Comparison of ENCODE assay signal across 16 cellular contexts in the genomic region with DNA sequence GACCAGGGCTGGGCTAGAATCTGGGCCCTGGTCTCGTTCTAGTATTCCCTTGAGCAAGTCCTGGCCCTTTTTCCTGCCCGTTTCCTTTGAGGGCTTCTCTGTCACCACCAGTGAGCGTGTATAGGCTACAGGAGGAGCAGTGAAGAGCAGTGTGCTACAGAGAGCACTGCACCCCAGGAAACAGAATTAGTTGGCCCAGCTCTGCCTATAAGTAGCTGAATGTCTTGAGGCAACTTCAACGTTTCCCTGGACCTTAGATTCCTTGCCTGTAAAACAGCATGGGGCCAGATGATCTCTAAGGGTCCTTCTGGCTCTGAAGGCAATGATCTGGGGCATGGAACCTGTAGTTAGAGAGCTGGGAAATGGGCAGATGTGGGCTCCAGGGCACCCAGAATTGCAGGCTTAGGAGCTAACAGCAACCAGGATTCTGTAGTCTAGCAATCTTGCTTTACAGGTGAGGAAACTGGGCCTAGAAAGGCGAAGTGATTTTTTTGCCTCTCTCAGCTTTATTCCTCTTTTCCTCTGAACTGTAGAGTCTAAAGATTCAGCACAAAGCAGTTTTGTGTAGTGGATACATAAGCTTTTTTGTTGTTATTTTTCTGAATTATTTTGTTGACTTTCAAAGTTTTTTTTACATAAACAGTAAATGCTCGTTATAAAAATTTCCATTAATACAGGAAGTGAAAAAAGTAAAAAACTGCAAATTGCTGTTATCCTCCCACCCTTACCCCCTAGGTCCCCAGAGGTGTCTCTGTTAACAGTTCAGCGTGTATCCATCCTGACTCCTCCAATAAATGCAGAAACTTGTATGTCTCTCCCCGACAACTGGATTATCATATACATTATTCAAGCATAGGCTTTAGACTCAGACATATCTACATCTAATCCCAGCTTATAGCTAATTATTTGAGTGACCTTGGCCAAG. TPM values are rescaled to one million over a fixed set of nuclear protein-coding genes. Genes with fewer than 3 reads are reported as not detected.
DNase-seq lines count a peak whose midpoint lies in the region; ATAC-seq and TF ChIP-seq lines count a peak whose summit lies in the region.
"Had no signal": no experiment of that assay in that cellular context is flagged by ENCODE, and none has a peak within 500 bp of the region (broad histone marks: within the 10 kb centered on the region; RNA-seq: fewer than 3 reads in every experiment).

No MANE protein-coding gene starts in this region.

- no peak for TF ChIP-seq EP300 in gastroesophageal sphincter (IDR thresholded peaks at IDR 0.05)

- TF ChIP-seq CTCF in HEK293 (tag by site-specific recombination; IDR thresholded peaks at IDR 0.05): no peak
- no peak for TF ChIP-seq CTCF in colonic mucosa (IDR thresholded peaks at IDR 0.05)
- TF ChIP-seq CTCF in spleen (IDR thresholded peaks at IDR 0.05 in 8 of 11, conservative IDR thresholded peaks at IDR 0.05 in 3 of 11): no peak
- no peak for TF ChIP-seq CTCF in BE2C (IDR thresholded peaks at IDR 0.05; ENCODE audit: low read depth, low read length)
- TF ChIP-seq CTCF in gastroesophageal sphincter (IDR thresholded peaks at IDR 0.05): no peak

- 0 out of 2 replicates have a peak, but pooled peaks cover 5% of the 10 kb centered on the region for H3K4me1 ChIP-seq in HEK293 (ENCODE audit: control insufficient read depth, insufficient read depth, low read length)
- no peaks in the 10 kb centered on the region for H3K4me1 ChIP-seq in colonic mucosa
- peaks cover 8 to 59% (median 42%) of the 10 kb centered on the region in 6 donors for H3K4me1 ChIP-seq in spleen
- no peaks in the 10 kb centered on the region for H3K4me1 ChIP-seq in BE2C
- H3K4me1 ChIP-seq in gastroesophageal sphincter: peaks cover 0 to 25% (median 16%) of the 10 kb centered on the region in 3 donors

- no peak overlapping the region for H3K9ac ChIP-seq in colonic mucosa (ENCODE audit: low read depth in 2 of 2, low read length in 2 of 2)

- no peak overlapping the region for H3K4me3 ChIP-seq in HEK293 (ENCODE audit: low read depth, low read length)
- no peak overlapping the region for H3K4me3 ChIP-seq in colonic mucosa
- H3K4me3 ChIP-seq in spleen: no peak overlapping the region
- no peak overlapping the region for H3K4me3 ChIP-seq in BE2C (ENCODE audit: low read depth, low read length)
- no peak overlapping the region for H3K4me3 ChIP-seq in gastroesophageal sphincter
- H3K4me3 ChIP-seq: SJSA1 had no signal

- POLR2A ChIA-PET in HEK293 (lab: Yijun Ruan, JAX): interaction anchor here (1.3 kb wide), 1 partner anchor 18 kb away, joined by 4 read pairs; the partner anchor contains the start of gene CDC27

- H3K36me3 ChIP-seq in HEK293 (ENCODE audit: control insufficient read depth in 2 of 2, insufficient read depth in 1 of 2, low read length in 2 of 2) (no peaks in the 10 kb centered on the region), colonic mucosa (no peaks in the 10 kb centered on the region), spleen (no peaks in the 10 kb centered on the region), BE2C (no peaks in the 10 kb centered on the region), gastroesophageal sphincter (no peaks in the 10 kb centered on the region)
- H3K36me3 ChIP-seq: SJSA1 had no signal

- intact Hi-C loops in colonic mucosa (cut with DNase I) (no loop called here), spleen (cut with DNase I; ENCODE audit: low total_unique reads) (no loop called here)

- H3K27ac ChIP-seq in HEK293 (ENCODE audit: extremely low read depth, low read depth, low read length) (no peak overlapping the region), colonic mucosa (no peak overlapping the region), spleen (peak overlapping the region in 5 of 8 donors; percentile 11 to 94 (median 88)), gastroesophageal sphincter (no peak overlapping the region)
- H3K27ac ChIP-seq: SJSA1 had no signal

- DNase-seq in activated effector memory CD4-positive, alpha-beta T cell treated with anti-CD3 and anti-CD28 coated beads, Interleukin-2, amount 50 U/mL, for 16 hours: peak; percentile 36
- no peak for DNase-seq in activated effector memory CD4-positive, alpha-beta T cell treated with Interleukin-2 at 50 U/mL for 16 hours
- DNase-seq in colonic mucosa (peak; percentile 4), spleen (no peak), BE2C (no peak), OCI-M2 (lab: John Stamatoyannopoulos, UW; ENCODE audit: unreplicated experiment) (no peak)
- DNase-seq: activated CD4-positive, alpha-beta T cell treated with anti-CD3 and anti-CD28 coated beads, Interleukin-2, amount 50 U/mL, for 4 hours; activated T-cell treated with anti-CD3 and anti-CD28 coated beads, Interleukin-2, amount 50 U/mL, for 72 hours; DMS 273 treated with DMSO at 0.1 percent for 48 hours; foreskin melanocyte; NCI-H2029; NCI-H510A; OCI-M1 had no signal

- H3K9me3 ChIP-seq in HEK293 (ENCODE audit: control insufficient read depth, insufficient read depth, low read depth, low read length) (no peaks in the 10 kb centered on the region), colonic mucosa (no peaks in the 10 kb centered on the region), spleen (no peaks in the 10 kb centered on the region), BE2C (no peaks in the 10 kb centered on the region), gastroesophageal sphincter (no peaks in the 10 kb centered on the region)
- H3K9me3 ChIP-seq: SJSA1 had no signal

- 69 to 82% (median 74%) methylated on average over 8 of the region's 8 CpGs for WGBS in spleen, 5 donors
- WGBS in gastroesophageal sphincter (ENCODE audit: low coverage in 1 of 2), 2 donors: 78 to 93% methylated on average over 7 to 8 of the region's 8 CpGs

- ATAC-seq in gastroesophageal sphincter: no peak
- ATAC-seq: activated T-cell treated with anti-CD3 and anti-CD28 coated beads, Interleukin-2, amount 50 U/mL, for 72 hours had no signal

- TF ChIP-seq POLR2A in spleen (IDR thresholded peaks at IDR 0.05): no peak
- TF ChIP-seq POLR2A in gastroesophageal sphincter (IDR thresholded peaks at IDR 0.05): no peak

- H3K27me3 ChIP-seq in colonic mucosa: no peaks in the 10 kb centered on the region
- no peaks in the 10 kb centered on the region for H3K27me3 ChIP-seq in spleen (replicated peaks in 1 of 7)
- no peaks in the 10 kb centered on the region for H3K27me3 ChIP-seq in BE2C
- H3K27me3 ChIP-seq in gastroesophageal sphincter: no peaks in the 10 kb centered on the region
- H3K27me3 ChIP-seq: SJSA1 had no signal

- CTCF ChIA-PET in HEK293 (lab: Yijun Ruan, JAX): interaction anchor here (1.2 kb wide), 1 partner anchor 23 kb away, joined by 4 read pairs; no protein-coding TSS in a partner anchor

TF ChIP-seq in HEK293, 187 proteins besides CTCF, POLR2A, EP300 and RAD21 (continues in another document):
- no peak for TF ChIP-seq ZNF426 (tag by site-specific recombination; IDR thresholded peaks at IDR 0.05)
- 0 out of 2 replicates have a peak, but pooled peaks have one; percentile 26 for TF ChIP-seq ZNF335 (tag by site-specific recombination; conservative IDR thresholded peaks at IDR 0.05)
- TF ChIP-seq ZNF175 (tag by site-specific recombination; IDR thresholded peaks at IDR 0.05): no peak
- no peak for TF ChIP-seq ZNF76 (tag by site-specific recombination; IDR thresholded peaks at IDR 0.05; ENCODE audit: borderline replicate concordance, low read depth)
- no peak for TF ChIP-seq ZNF274 (IDR thresholded peaks at IDR 0.05; ENCODE audit: low read length)
- no peak for TF ChIP-seq ZNF274 (tag by site-specific recombination; IDR thresholded peaks at IDR 0.05; ENCODE audit: borderline replicate concordance)
- no peak for TF ChIP-seq YY2 (tag by site-specific recombination; IDR thresholded peaks at IDR 0.05)
- TF ChIP-seq ZNF433 (tag by site-specific recombination; IDR thresholded peaks at IDR 0.05; ENCODE audit: low read depth): no peak
- no peak for TF ChIP-seq KLF16 (tag by site-specific recombination; IDR thresholded peaks at IDR 0.05)
- TF ChIP-seq, protein P1, sequence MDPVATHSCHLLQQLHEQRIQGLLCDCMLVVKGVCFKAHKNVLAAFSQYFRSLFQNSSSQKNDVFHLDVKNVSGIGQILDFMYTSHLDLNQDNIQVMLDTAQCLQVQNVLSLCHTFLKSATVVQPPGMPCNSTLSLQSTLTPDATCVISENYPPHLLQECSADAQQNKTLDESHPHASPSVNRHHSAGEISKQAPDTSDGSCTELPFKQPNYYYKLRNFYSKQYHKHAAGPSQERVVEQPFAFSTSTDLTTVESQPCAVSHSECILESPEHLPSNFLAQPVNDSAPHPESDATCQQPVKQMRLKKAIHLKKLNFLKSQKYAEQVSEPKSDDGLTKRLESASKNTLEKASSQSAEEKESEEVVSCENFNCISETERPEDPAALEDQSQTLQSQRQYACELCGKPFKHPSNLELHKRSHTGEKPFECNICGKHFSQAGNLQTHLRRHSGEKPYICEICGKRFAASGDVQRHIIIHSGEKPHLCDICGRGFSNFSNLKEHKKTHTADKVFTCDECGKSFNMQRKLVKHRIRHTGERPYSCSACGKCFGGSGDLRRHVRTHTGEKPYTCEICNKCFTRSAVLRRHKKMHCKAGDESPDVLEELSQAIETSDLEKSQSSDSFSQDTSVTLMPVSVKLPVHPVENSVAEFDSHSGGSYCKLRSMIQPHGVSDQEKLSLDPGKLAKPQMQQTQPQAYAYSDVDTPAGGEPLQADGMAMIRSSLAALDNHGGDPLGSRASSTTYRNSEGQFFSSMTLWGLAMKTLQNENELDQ (tag by site-specific recombination; IDR thresholded peaks at IDR 0.05; ENCODE audit: low read depth): no peak
- TF ChIP-seq HOXD13 (CRISPR knock-in tag; IDR thresholded peaks at IDR 0.05; ENCODE audit: borderline replicate concordance): no peak
- no peak for TF ChIP-seq ZBTB8A (tag by site-specific recombination; IDR thresholded peaks at IDR 0.05)
- no peak for TF ChIP-seq ZNF423 (tag by site-specific recombination; IDR thresholded peaks at IDR 0.05)

RNA-seq across cellular contexts. Expression of gene MYL4, which starts 1.7 kb away (rescaled TPM):
- total RNA-seq in colonic mucosa (under 1 TPM; 0.59 to 0.69 TPM), spleen (1 to 10 TPM in 5 of 7 donors, under 1 TPM in 2; 0.55 to 8.3 (median 3.9) TPM), gastroesophageal sphincter (1 to 10 TPM in 1 of 4 donors, not detected in 3; 4.8 TPM)
- polyA plus RNA-seq in spleen: 1 to 10 TPM in 1 of 3 donors, under 1 TPM in 2; 0.39 to 1.6 (median 0.63) TPM
- 0.69 TPM for polyA plus RNA-seq in BE2C (2012; ENCODE audit: insufficient read depth, insufficient read length, low read depth)
- total RNA-seq: activated T-cell treated with anti-CD3 and anti-CD28 coated beads, Interleukin-2, amount 50 U/mL, for 72 hours had no signal

RNA-seq across cellular contexts. Expression of gene CDC27, which starts 18.3 kb away (rescaled TPM):
- total RNA-seq in colonic mucosa: 10 to 100 TPM; 60.4 to 65.5 TPM
- 10 to 100 TPM; 57.6 to 94.5 (median 82.2) TPM for total RNA-seq in spleen
- 10 to 100 TPM; 14.0 to 21.3 (median 15.0) TPM for polyA plus RNA-seq in spleen
- polyA plus RNA-seq in BE2C (2012; ENCODE audit: insufficient read depth, insufficient read length, low read depth): 31.7 TPM
- 10 to 100 TPM; 40.4 to 71.4 (median 56.0) TPM for total RNA-seq in gastroesophageal sphincter

RNA-seq across cellular contexts. Expression of gene ITGB3, which starts 46.2 kb away (rescaled TPM):
- 10 to 100 TPM in 1 of 2 donors, 1 to 10 TPM in 1; 1.9 to 15.4 TPM for total RNA-seq in colonic mucosa
- total RNA-seq in spleen: 10 to 100 TPM; 19.1 to 56.0 (median 32.6) TPM
- 1 to 10 TPM in 1 of 3 donors, under 1 TPM in 2; 0.30 to 1.1 (median 0.73) TPM for polyA plus RNA-seq in spleen
- polyA plus RNA-seq in BE2C (2012; ENCODE audit: insufficient read depth, insufficient read length, low read depth): 0.46 TPM
- total RNA-seq in gastroesophageal sphincter: 10 to 100 TPM; 22.1 to 58.7 (median 53.8) TPM
- total RNA-seq: activated T-cell treated with anti-CD3 and anti-CD28 coated beads, Interleukin-2, amount 50 U/mL, for 72 hours had no signal

Comparison
In these comparisons a context has a peak if more than half of its experiments do, and no peak if none do; other contexts are left out.
1. DNase-seq: peak in activated effector memory CD4-positive, alpha-beta T cell treated with anti-CD3 and anti-CD28 coated beads, Interleukin-2, amount 50 U/mL, for 16 hours (single experiment) and colonic mucosa (single experiment); none in activated effector memory CD4-positive, alpha-beta T cell treated with Interleukin-2 at 50 U/mL for 16 hours (single experiment), spleen (single experiment), BE2C (single experiment) and OCI-M2 (single experiment).
2. H3K27ac ChIP-seq: peak in spleen (5 of 8); none in HEK293 (single experiment), colonic mucosa (single experiment) and gastroesophageal sphincter (0 of 4).